ENCODE assay signal across 12 cellular contexts in the genomic region with DNA sequence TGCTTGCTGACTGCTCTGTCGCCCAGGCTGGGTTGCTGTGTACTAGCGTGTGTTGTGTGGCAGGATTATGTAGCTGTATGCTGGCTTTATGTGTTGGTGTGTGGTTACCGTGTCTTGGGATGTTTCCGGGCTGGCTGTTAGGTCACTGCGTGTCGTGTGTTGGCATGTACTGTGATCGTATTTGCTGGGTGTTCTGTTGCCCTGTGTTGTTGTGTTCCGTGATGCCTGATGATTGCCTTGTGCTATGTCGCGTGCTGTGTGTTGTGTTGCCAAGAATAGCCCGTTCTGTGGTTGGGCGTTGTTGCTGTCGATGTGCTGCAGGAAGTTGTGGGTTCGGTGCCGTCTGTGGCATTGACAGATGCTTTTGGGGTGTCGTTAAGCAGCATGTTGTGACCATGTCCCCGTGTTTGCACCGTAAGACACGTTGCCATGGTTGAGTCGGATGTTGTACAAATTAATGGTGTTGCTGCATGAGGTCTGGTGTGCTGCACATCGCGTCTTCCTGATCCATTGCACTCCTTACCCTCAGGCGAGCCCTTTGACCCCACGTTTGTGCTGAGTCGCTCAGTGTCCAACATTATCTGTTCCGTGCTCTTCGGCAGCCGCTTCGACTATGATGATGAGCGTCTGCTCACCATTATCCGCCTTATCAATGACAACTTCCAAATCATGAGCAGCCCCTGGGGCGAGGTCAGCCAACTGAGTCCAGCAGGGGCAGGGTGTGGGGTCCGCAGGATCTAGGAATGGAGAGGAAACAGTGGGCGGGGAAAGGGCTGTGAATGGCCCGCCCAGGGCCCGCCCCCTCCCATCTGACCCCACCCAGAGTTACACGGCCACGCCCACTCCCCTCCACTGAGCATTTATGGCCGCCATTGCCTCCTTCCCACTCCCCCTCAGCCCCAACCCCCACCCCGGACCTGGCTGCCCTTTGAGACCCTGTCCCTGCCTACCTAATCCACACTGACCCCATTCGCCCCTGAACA. TPM values are rescaled to one million over a fixed set of nuclear protein-coding genes. Genes with fewer than 3 reads are reported as not detected.
DNase-seq lines count a peak whose midpoint lies in the region; ATAC-seq and TF ChIP-seq lines count a peak whose summit lies in the region.
"Not testable (repeated sequence)": the region's sequence is repeated elsewhere in the genome, so short reads cannot be mapped to it uniquely, and the experiment has no call there.
"Had no signal": no experiment of that assay in that cellular context is flagged by ENCODE, and none has a peak within 500 bp of the region (broad histone marks: within the 10 kb centered on the region; RNA-seq: fewer than 3 reads in every experiment).

No MANE protein-coding gene starts in this region.

- not testable (repeated sequence) for H3K36me3 Mint-ChIP-seq in CD8-positive, alpha-beta memory T cell; activated naive CD8-positive, alpha-beta T cell

- DNase-seq in CD8-positive, alpha-beta memory T cell, result peak; percentile 69 to 95 (median 90)
- DNase-seq in NOMO-1 (lab: John Stamatoyannopoulos, UW; ENCODE audit: unreplicated experiment in 2 of 2) (peak; percentile 15 to 54), activated T-cell treated with anti-CD3 and anti-CD28 coated beads for 48 hours (ENCODE audit: low read depth) (peak; percentile 11)
- not testable (repeated sequence) for DNase-seq in lower lobe of right lung
- DNase-seq in stimulated activated CD4-positive, alpha-beta T cell treated with anti-CD3 and anti-CD28 coated beads, Interleukin-4, amount 100 ng/mL, for 24 hours, result peak; percentile 51
- DNase-seq in stimulated activated naive CD4-positive, alpha-beta T cell treated with Interleukin-2 at 50 U/mL for 16 hours (lab: John Stamatoyannopoulos, UW), result peak; percentile 26

- not testable (repeated sequence) for H3K4me3 ChIP-seq in CD8-positive, alpha-beta memory T cell (ENCODE audit: low read length); lower lobe of right lung

- intact Hi-C loops in lower lobe of right lung (cut with DNase I), result not testable (repeated sequence)

- H3K27me3 Mint-ChIP-seq in CD8-positive, alpha-beta memory T cell; activated naive CD8-positive, alpha-beta T cell: not testable (repeated sequence)

- peak overlapping the region; percentile 78 to 99 (median 96) for H3K27ac Mint-ChIP-seq in CD8-positive, alpha-beta memory T cell
- H3K27ac Mint-ChIP-seq in activated naive CD8-positive, alpha-beta T cell, result peak overlapping the region; percentile 58

- peak; percentile 78 to 80 for ATAC-seq in activated CD4-positive, CD25-positive, alpha-beta regulatory T cell treated with anti-CD3 and anti-CD28 coated beads, Interleukin-2, amount 50 U/mL, for 24 hours
- peak; percentile 49 to 57 for ATAC-seq in lower lobe of right lung

- not testable (repeated sequence) for H3K27me3 ChIP-seq in CD8-positive, alpha-beta memory T cell (ENCODE audit: insufficient read depth, low read length, poor library complexity, severe bottlenecking); lower lobe of right lung (ENCODE audit: low read depth)

- peaks cover 32 to 35% (median 35%) of the 10 kb centered on the region in 3 donors for H3K4me1 Mint-ChIP-seq in CD8-positive, alpha-beta memory T cell
- H3K4me1 Mint-ChIP-seq in activated naive CD8-positive, alpha-beta T cell (ENCODE audit: low read depth), result peaks cover 24% of the 10 kb centered on the region

- H3K9me3 Mint-ChIP-seq in CD8-positive, alpha-beta memory T cell; activated naive CD8-positive, alpha-beta T cell (ENCODE audit: low read depth): not testable (repeated sequence)

- POLR2A ChIA-PET in CD8-positive, alpha-beta memory T cell (lab: Charles Lee), result interaction anchor here (0.6 kb wide), 1 partner anchor 647 kb away, joined by 9 read pairs; no protein-coding TSS in a partner anchor

- H3K36me3 ChIP-seq in CD8-positive, alpha-beta memory T cell (ENCODE audit: insufficient read depth, low read length); lower lobe of right lung: not testable (repeated sequence)

- peaks cover 15% of the 10 kb centered on the region for H3K4me1 ChIP-seq in CD8-positive, alpha-beta memory T cell (ENCODE audit: insufficient read depth, low read length)
- not testable (repeated sequence) for H3K4me1 ChIP-seq in lower lobe of right lung

- peak overlapping the region; percentile 81 for H3K27ac ChIP-seq in CD8-positive, alpha-beta memory T cell (ENCODE audit: low read depth, low read length)
- not testable (repeated sequence) for H3K27ac ChIP-seq in lower lobe of right lung

- CTCF ChIA-PET in CD8-positive, alpha-beta memory T cell (lab: Charles Lee), result interaction anchor here (0.8 kb wide), 1 partner anchor 135 kb away, joined by 3 read pairs; no protein-coding TSS in a partner anchor

- not testable (repeated sequence) for TF ChIP-seq CTCF in lower lobe of right lung (IDR thresholded peaks at IDR 0.05)

- peak overlapping the region; percentile 59 to 83 (median 76) for H3K4me3 Mint-ChIP-seq in CD8-positive, alpha-beta memory T cell
- H3K4me3 Mint-ChIP-seq in activated naive CD8-positive, alpha-beta T cell, result peak overlapping the region; percentile 49

- H3K9me3 ChIP-seq in CD8-positive, alpha-beta memory T cell (ENCODE audit: low read length); lower lobe of right lung: not testable (repeated sequence)

RNA-seq across cellular contexts. Expression of gene CYP2F1, which starts 7.0 kb away (rescaled TPM):
- total RNA-seq in CD8-positive, alpha-beta memory T cell, result not detected
- not detected for polyA plus RNA-seq in CD8-positive, alpha-beta memory T cell
- 1.7 TPM for total RNA-seq in lower lobe of right lung
- total RNA-seq: gastrocnemius medialis, HT-29, MCF 10A, neural crest cell had no signal

RNA-seq across cellular contexts. Expression of gene CYP2A13, which starts 33.0 kb away (rescaled TPM):
- not detected for total RNA-seq in CD8-positive, alpha-beta memory T cell
- not detected for polyA plus RNA-seq in CD8-positive, alpha-beta memory T cell
- total RNA-seq in lower lobe of right lung, result not detected
- total RNA-seq: gastrocnemius medialis, HT-29, MCF 10A, neural crest cell had no signal
